22 cellular contexts compared by ENCODE assay signal in the genomic region with DNA sequence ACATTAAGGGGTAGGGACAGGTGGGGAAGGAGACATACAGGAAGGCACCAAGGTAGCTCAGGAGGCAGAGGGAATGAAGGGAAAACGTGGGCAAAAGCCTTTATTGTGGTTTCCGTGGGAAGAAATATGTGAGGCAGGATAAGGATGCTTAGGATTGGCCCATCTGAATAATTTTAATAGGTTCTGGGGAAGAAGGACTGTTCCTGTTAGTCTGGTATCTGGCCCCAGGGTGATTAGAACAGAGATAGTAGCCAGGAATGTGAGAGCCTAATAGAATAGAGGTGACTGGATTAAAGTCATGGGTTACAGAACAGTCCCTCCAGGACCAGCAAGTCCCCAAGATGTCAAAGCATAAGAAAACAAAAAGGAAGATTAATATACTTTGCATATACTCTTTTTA.
"Had no signal": no experiment of that assay in that cellular context is flagged by ENCODE, and none has a peak within 500 bp of the region (broad histone marks: within the 10 kb centered on the region; RNA-seq: fewer than 3 reads in every experiment).

No MANE protein-coding gene starts in this region.

- H3K79me2 ChIP-seq: hepatocyte had no signal

- H3K9me3 ChIP-seq: testis had no signal

- H3K9me3 Mint-ChIP-seq: activated naive CD8-positive, alpha-beta T cell treated with anti-CD3 and anti-CD28 coated beads for 36 hours; stimulated activated memory B cell treated with anti-CD40 and anti-IgM and Interleukin-4, amounts not matched to agents 10 μg/mL and 1 μg/mL and 100 μg/mL, for 72 hours; type B pancreatic cell had no signal

- H3K4me3 Mint-ChIP-seq: activated B cell treated with CpG ODN at 0.5 μM for 24 hours; activated CD4-positive, alpha-beta T cell treated with anti-CD3 and anti-CD28 coated beads for 36 hours; activated naive CD8-positive, alpha-beta T cell treated with anti-CD3 and anti-CD28 coated beads for 36 hours; immature natural killer cell; naive B cell; neural crest cell; stimulated activated memory B cell treated with anti-CD40 and anti-IgM and Interleukin-4, amounts not matched to agents 10 μg/mL and 1 μg/mL and 100 μg/mL, for 72 hours; type B pancreatic cell had no signal

- H3K36me3 Mint-ChIP-seq: activated naive CD8-positive, alpha-beta T cell treated with anti-CD3 and anti-CD28 coated beads for 36 hours; immature natural killer cell; naive B cell; stimulated activated memory B cell treated with anti-CD40 and anti-IgM and Interleukin-4, amounts not matched to agents 10 μg/mL and 1 μg/mL and 100 μg/mL, for 72 hours; type B pancreatic cell had no signal

- H3K4me3 ChIP-seq: hepatocyte, testis had no signal

- H3K4me1 Mint-ChIP-seq: activated CD4-positive, alpha-beta T cell treated with anti-CD3 and anti-CD28 coated beads for 36 hours; immature natural killer cell; naive B cell; neural crest cell; stimulated activated memory B cell treated with anti-CD40 and anti-IgM and Interleukin-4, amounts not matched to agents 10 μg/mL and 1 μg/mL and 100 μg/mL, for 72 hours had no signal

- H3K27ac Mint-ChIP-seq: activated B cell treated with CpG ODN at 0.5 μM for 24 hours; activated CD4-positive, alpha-beta T cell treated with anti-CD3 and anti-CD28 coated beads for 36 hours; activated naive CD8-positive, alpha-beta T cell treated with anti-CD3 and anti-CD28 coated beads for 36 hours; immature natural killer cell; naive B cell; stimulated activated memory B cell treated with anti-CD40 and anti-IgM and Interleukin-4, amounts not matched to agents 10 μg/mL and 1 μg/mL and 100 μg/mL, for 72 hours; type B pancreatic cell had no signal

- H2AFZ ChIP-seq: hepatocyte had no signal

- H3K27ac ChIP-seq: testis had no signal

- ATAC-seq: activated CD4-positive, alpha-beta T cell treated with anti-CD3 and anti-CD28 coated beads for 36 hours; sciatic nerve; stimulated activated memory B cell treated with anti-CD40 and anti-IgM and Interleukin-4, amounts not matched to agents 10 μg/mL and 1 μg/mL and 100 μg/mL, for 72 hours had no signal

- DNase-seq: activated B cell treated with CpG ODN at 0.5 μM for 24 hours; activated CD4-positive, alpha-beta T cell treated with anti-CD3 and anti-CD28 coated beads for 36 hours; activated CD4-positive, alpha-beta T cell treated with anti-CD3 and anti-CD28 coated beads, Interleukin-2, amount 50 U/mL, for 4 hours; activated naive CD4-positive, alpha-beta T cell treated with Interleukin-2 at 50 U/mL for 16 hours; activated naive CD8-positive, alpha-beta T cell treated with anti-CD3 and anti-CD28 coated beads for 36 hours; activated T-cell treated with anti-CD3 and anti-CD28 coated beads, Interleukin-2, amount 50 U/mL, for 48 hours; cortex of kidney; erythroblast; foreskin melanocyte; glutamatergic neuron; immature natural killer cell; naive B cell; posterior cingulate gyrus; small intestine; stimulated activated CD4-positive, alpha-beta T cell treated with anti-CD3 and anti-CD28 coated beads, Interleukin-15, amount 100 ng/mL, for 24 hours; T-helper 9 cell; testis had no signal

- H3K4me1 ChIP-seq: testis had no signal

- H3K27me3 Mint-ChIP-seq: activated B cell treated with CpG ODN at 0.5 μM for 24 hours; stimulated activated memory B cell treated with anti-CD40 and anti-IgM and Interleukin-4, amounts not matched to agents 10 μg/mL and 1 μg/mL and 100 μg/mL, for 72 hours; type B pancreatic cell had no signal

- H3K27me3 ChIP-seq: hepatocyte, testis had no signal

- H3K4me2 ChIP-seq: hepatocyte had no signal
